In the genomic region with DNA sequence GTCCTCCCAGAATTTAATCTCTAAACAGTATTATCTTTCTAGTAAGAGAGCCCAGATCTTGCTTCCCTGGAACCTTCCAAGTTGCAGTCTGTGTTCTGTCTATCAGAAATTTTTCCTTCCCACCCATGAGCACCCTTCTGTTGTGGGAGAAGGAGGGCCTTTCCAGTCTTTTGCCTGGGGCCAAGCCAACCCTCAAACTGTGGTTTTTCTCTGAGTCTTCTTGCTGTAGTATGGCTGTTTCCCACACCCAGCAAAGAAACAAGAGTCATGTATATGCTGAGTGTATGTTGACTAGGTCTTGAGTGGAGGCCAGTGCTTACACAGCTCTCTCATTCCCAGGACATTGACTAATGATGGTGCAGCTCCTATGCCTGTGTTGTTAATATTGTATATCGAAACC, we compare ENCODE assay signal across 14 cellular contexts.
A peak's percentile ranks its signal among the peaks of the same experiment; 100 is the strongest.
DNase-seq lines count a peak whose midpoint lies in the region; ATAC-seq, FAIRE-seq and TF ChIP-seq lines count a peak whose summit lies in the region.
"Had no signal": no experiment of that assay in that cellular context is flagged by ENCODE, and none has a peak within 500 bp of the region (broad histone marks: within the 10 kb centered on the region; RNA-seq: fewer than 3 reads in every experiment).

No MANE protein-coding gene starts in this region.

- in situ Hi-C loops in GM23248 (cut with MboI), result no loop called here
- in situ Hi-C loops in SK-MEL-5 (cut with HindIII; ENCODE audit: low pct_unique_long_range_greater_than_20kb, low sequenced_read_pairs), result no loop called here

- H3K27ac ChIP-seq in GM23248, result peak overlapping the region; percentile 87
- no peak overlapping the region for H3K27ac ChIP-seq in fibroblast of lung (ENCODE audit: insufficient read depth, low read length)
- peak overlapping the region; percentile 7 to 72 (median 11) for H3K27ac ChIP-seq in pancreas
- no peak overlapping the region for H3K27ac ChIP-seq in small intestine (ENCODE audit: low read depth in 1 of 2, low read length in 1 of 2)
- H3K27ac ChIP-seq in coronary artery, result no peak overlapping the region

- H3K4me2 ChIP-seq in GM23248 (ENCODE audit: unreplicated experiment) (peak overlapping the region; percentile 21), fibroblast of lung (ENCODE audit: extremely low read depth, insufficient read depth, low read length) (no peak overlapping the region)

- ATAC-seq in pancreas, result peak; percentile 87 to 89 (median 88)
- ATAC-seq in T-helper 17 cell, result no peak
- ATAC-seq: activated CD8-positive, alpha-beta memory T cell treated with anti-CD3 and anti-CD28 coated beads, Interleukin-2, amount 10 ng/mL, durations not matched to agents 7 days and 5 days had no signal

- peaks cover 2% of the 10 kb centered on the region for H3K4me1 Mint-ChIP-seq in T-helper 17 cell

- H3K9me2 ChIP-seq in GM23248 (ENCODE audit: insufficient read depth), result no peaks in the 10 kb centered on the region

- H3K27me3 ChIP-seq in GM23248 (replicated peaks; ENCODE audit: insufficient read depth), result no peaks in the 10 kb centered on the region
- no peaks in the 10 kb centered on the region for H3K27me3 ChIP-seq in fibroblast of lung (ENCODE audit: control insufficient read depth, insufficient read depth, low read length)
- no peaks in the 10 kb centered on the region for H3K27me3 ChIP-seq in pancreas
- no peaks in the 10 kb centered on the region for H3K27me3 ChIP-seq in small intestine (ENCODE audit: control insufficient read depth in 2 of 2, insufficient read depth in 2 of 2, low read length in 2 of 2)

- FAIRE-seq in pancreas (lab: Jason Lieb, UNC) (no peak), small intestine (lab: Jason Lieb, UNC) (no peak)

- H3K79me2 ChIP-seq in GM23248 (ENCODE audit: insufficient read depth) (no peaks in the 10 kb centered on the region), fibroblast of lung (ENCODE audit: control insufficient read depth, insufficient read depth, low read length) (no peaks in the 10 kb centered on the region)

- peaks cover 3% of the 10 kb centered on the region for H3K36me3 Mint-ChIP-seq in T-helper 17 cell (ENCODE audit: low read depth)

- no peak overlapping the region for H3K4me3 ChIP-seq in GM23248
- no peak overlapping the region for H3K4me3 ChIP-seq in fibroblast of lung (replicated peaks in 1 of 4; ENCODE audit: control extremely low read depth in 1 of 4, insufficient read depth in 1 of 4, low read depth in 3 of 4, low read length in 4 of 4)
- no peak overlapping the region for H3K4me3 ChIP-seq in pancreas
- no peak overlapping the region for H3K4me3 ChIP-seq in small intestine (ENCODE audit: low read depth in 1 of 2, low read length in 2 of 2)
- no peak overlapping the region for H3K4me3 ChIP-seq in coronary artery
- H3K4me3 ChIP-seq: mucosa of descending colon had no signal

- H3K9me3 ChIP-seq in GM23248 (ENCODE audit: low read depth), result no peaks in the 10 kb centered on the region
- H3K9me3 ChIP-seq in fibroblast of lung (ENCODE audit: control insufficient read depth, insufficient read depth, low read depth, low read length), result no peaks in the 10 kb centered on the region
- H3K9me3 ChIP-seq in pancreas, result no peaks in the 10 kb centered on the region
- no peaks in the 10 kb centered on the region for H3K9me3 ChIP-seq in small intestine (ENCODE audit: control insufficient read depth, low read depth)
- no peaks in the 10 kb centered on the region for H3K9me3 ChIP-seq in T-helper 17 cell (ENCODE audit: control insufficient read depth, low read length, poor library complexity, severe bottlenecking)
- H3K9me3 ChIP-seq: mucosa of descending colon had no signal

- TF ChIP-seq CTCF in fibroblast of lung (conservative IDR thresholded peaks at IDR 0.05 in 1 of 2, IDR thresholded peaks at IDR 0.05 in 1 of 2; ENCODE audit: low read depth in 1 of 2, low read length in 2 of 2) (no peak), pancreas (IDR thresholded peaks at IDR 0.05) (no peak), coronary artery (IDR thresholded peaks at IDR 0.05) (no peak)

- no peaks in the 10 kb centered on the region for H3K27me3 Mint-ChIP-seq in T-helper 17 cell
- H3K27me3 Mint-ChIP-seq: activated CD8-positive, alpha-beta memory T cell treated with anti-CD3 and anti-CD28 coated beads, Interleukin-2, amount 10 ng/mL, durations not matched to agents 7 days and 5 days had no signal

- H3K27ac Mint-ChIP-seq in T-helper 17 cell, result no peak overlapping the region
- H3K27ac Mint-ChIP-seq: activated CD8-positive, alpha-beta memory T cell treated with anti-CD3 and anti-CD28 coated beads, Interleukin-2, amount 10 ng/mL, durations not matched to agents 7 days and 5 days had no signal

- no peak overlapping the region for H3K4me3 Mint-ChIP-seq in T-helper 17 cell
- H3K4me3 Mint-ChIP-seq: activated CD8-positive, alpha-beta memory T cell treated with anti-CD3 and anti-CD28 coated beads, Interleukin-2, amount 10 ng/mL, durations not matched to agents 7 days and 5 days had no signal

- H2AFZ ChIP-seq in GM23248, result no peak overlapping the region
- no peak overlapping the region for H2AFZ ChIP-seq in fibroblast of lung (ENCODE audit: low read length)

- H3F3A ChIP-seq in GM23248 (ENCODE audit: insufficient read depth), result peaks cover 32% of the 10 kb centered on the region

- H3K9ac ChIP-seq in GM23248 (peak overlapping the region; percentile 55), fibroblast of lung (ENCODE audit: insufficient read depth, low read length) (no peak overlapping the region)

- 16 to 31% methylated on average over 1 of the region's 1 CpG for WGBS in GM23248 (ENCODE audit: low coverage in 1 of 2, low lambda C conversion rate in 2 of 2, missing lambda C conversion rate in 2 of 2), 2 experiments
- WGBS in pancreas, 2 donors, result 47 to 51% methylated on average over 1 of the region's 1 CpG
- 70 to 97% (median 83%) methylated on average over 1 of the region's 1 CpG for WGBS in small intestine, 3 donors

- DNase-seq in GM23248 (peak; percentile 94), SK-MEL-5 (ENCODE audit: low read depth, low spot score) (peak; percentile 30), fibroblast of lung (ENCODE audit: low read depth in 2 of 2) (peak; percentile 98), pancreas (peak in 4 of 6 donors; percentile 34 to 72 (median 61)), small intestine (no peak), HuH-7.5 (ENCODE audit: low spot score) (no peak), T-helper 17 cell (no peak), coronary artery (ENCODE audit: low spot score) (no peak)
- DNase-seq: activated CD8-positive, alpha-beta memory T cell treated with anti-CD3 and anti-CD28 coated beads, Interleukin-2, amount 10 ng/mL, durations not matched to agents 7 days and 5 days; Kasumi-1; mucosa of descending colon; NCI-H524 treated with DMSO at 0.1 percent for 48 hours; stimulated activated naive CD4-positive, alpha-beta T cell treated with Interleukin-2 at 50 U/mL for 16 hours; T-helper 1 cell had no signal

- intact Hi-C loops in pancreas (cut with DNase I), result no loop called here

- H3K4me1 ChIP-seq in GM23248 (ENCODE audit: insufficient read depth) (peaks cover 32% of the 10 kb centered on the region), fibroblast of lung (ENCODE audit: control insufficient read depth, extremely low read depth, insufficient read depth, low read length) (peaks cover 11% of the 10 kb centered on the region), pancreas (peaks cover 11 to 25% (median 23%) of the 10 kb centered on the region in 3 donors), small intestine (ENCODE audit: control insufficient read depth in 2 of 2, insufficient read depth in 1 of 2, low read depth in 1 of 2, low read length in 1 of 2) (no peaks in the 10 kb centered on the region)

- H4K20me1 ChIP-seq in GM23248 (ENCODE audit: insufficient read depth), result no peaks in the 10 kb centered on the region
- H4K20me1 ChIP-seq in fibroblast of lung (ENCODE audit: control insufficient read depth, extremely low read depth, insufficient read depth, low read length), result no peaks in the 10 kb centered on the region

- H3K36me3 ChIP-seq in GM23248 (ENCODE audit: low read depth) (no peaks in the 10 kb centered on the region), fibroblast of lung (ENCODE audit: control insufficient read depth, insufficient read depth, low read length) (no peaks in the 10 kb centered on the region), pancreas (no peaks in the 10 kb centered on the region), small intestine (ENCODE audit: control insufficient read depth in 2 of 2, insufficient read depth in 2 of 2, low read length in 2 of 2) (no peaks in the 10 kb centered on the region)

Comparison
In these comparisons a context has a peak if more than half of its experiments do, and no peak if none do; other contexts are left out.
1. DNase-seq: peak in GM23248 (single experiment), SK-MEL-5 (single experiment), fibroblast of lung (2 of 2) and pancreas (4 of 6); none in small intestine (single experiment), HuH-7.5 (single experiment), T-helper 17 cell (0 of 3) and coronary artery (single experiment).
2. H3K27ac ChIP-seq: peak in GM23248 (single experiment) and pancreas (4 of 4); none in fibroblast of lung (single experiment), small intestine (0 of 2) and coronary artery (0 of 2).